Comparison of ENCODE assay signal across 2 cellular contexts in genomic region chr5:178465228-178465860, GRCh38.
TF ChIP-seq lines count a peak whose summit lies in the region.

No MANE protein-coding gene starts in this region.

TF ChIP-seq in WTC11, 78 proteins besides CTCF, POLR2A, EP300 and RAD21:
- TF ChIP-seq PRDM15 (CRISPR knock-in tag; IDR thresholded peaks at IDR 0.05) (no peak), E2F4 (CRISPR knock-in tag; IDR thresholded peaks at IDR 0.05; ENCODE audit: borderline replicate concordance, low read depth) (no peak), HMGA2 (CRISPR knock-in tag; IDR thresholded peaks at IDR 0.05) (no peak), ELF4 (CRISPR knock-in tag; IDR thresholded peaks at IDR 0.05; ENCODE audit: low read depth) (no peak), ZNF232 (CRISPR knock-in tag; IDR thresholded peaks at IDR 0.05) (no peak)
- TF ChIP-seq, protein P1, sequence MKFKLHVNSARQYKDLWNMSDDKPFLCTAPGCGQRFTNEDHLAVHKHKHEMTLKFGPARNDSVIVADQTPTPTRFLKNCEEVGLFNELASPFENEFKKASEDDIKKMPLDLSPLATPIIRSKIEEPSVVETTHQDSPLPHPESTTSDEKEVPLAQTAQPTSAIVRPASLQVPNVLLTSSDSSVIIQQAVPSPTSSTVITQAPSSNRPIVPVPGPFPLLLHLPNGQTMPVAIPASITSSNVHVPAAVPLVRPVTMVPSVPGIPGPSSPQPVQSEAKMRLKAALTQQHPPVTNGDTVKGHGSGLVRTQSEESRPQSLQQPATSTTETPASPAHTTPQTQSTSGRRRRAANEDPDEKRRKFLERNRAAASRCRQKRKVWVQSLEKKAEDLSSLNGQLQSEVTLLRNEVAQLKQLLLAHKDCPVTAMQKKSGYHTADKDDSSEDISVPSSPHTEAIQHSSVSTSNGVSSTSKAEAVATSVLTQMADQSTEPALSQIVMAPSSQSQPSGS (CRISPR knock-in tag; IDR thresholded peaks at IDR 0.05; ENCODE audit: borderline replicate concordance, low read depth) = no peak

TF ChIP-seq in GM23338, 12 proteins besides CTCF, POLR2A, EP300 and RAD21 (continued from another document):
- TF ChIP-seq, protein P2, sequence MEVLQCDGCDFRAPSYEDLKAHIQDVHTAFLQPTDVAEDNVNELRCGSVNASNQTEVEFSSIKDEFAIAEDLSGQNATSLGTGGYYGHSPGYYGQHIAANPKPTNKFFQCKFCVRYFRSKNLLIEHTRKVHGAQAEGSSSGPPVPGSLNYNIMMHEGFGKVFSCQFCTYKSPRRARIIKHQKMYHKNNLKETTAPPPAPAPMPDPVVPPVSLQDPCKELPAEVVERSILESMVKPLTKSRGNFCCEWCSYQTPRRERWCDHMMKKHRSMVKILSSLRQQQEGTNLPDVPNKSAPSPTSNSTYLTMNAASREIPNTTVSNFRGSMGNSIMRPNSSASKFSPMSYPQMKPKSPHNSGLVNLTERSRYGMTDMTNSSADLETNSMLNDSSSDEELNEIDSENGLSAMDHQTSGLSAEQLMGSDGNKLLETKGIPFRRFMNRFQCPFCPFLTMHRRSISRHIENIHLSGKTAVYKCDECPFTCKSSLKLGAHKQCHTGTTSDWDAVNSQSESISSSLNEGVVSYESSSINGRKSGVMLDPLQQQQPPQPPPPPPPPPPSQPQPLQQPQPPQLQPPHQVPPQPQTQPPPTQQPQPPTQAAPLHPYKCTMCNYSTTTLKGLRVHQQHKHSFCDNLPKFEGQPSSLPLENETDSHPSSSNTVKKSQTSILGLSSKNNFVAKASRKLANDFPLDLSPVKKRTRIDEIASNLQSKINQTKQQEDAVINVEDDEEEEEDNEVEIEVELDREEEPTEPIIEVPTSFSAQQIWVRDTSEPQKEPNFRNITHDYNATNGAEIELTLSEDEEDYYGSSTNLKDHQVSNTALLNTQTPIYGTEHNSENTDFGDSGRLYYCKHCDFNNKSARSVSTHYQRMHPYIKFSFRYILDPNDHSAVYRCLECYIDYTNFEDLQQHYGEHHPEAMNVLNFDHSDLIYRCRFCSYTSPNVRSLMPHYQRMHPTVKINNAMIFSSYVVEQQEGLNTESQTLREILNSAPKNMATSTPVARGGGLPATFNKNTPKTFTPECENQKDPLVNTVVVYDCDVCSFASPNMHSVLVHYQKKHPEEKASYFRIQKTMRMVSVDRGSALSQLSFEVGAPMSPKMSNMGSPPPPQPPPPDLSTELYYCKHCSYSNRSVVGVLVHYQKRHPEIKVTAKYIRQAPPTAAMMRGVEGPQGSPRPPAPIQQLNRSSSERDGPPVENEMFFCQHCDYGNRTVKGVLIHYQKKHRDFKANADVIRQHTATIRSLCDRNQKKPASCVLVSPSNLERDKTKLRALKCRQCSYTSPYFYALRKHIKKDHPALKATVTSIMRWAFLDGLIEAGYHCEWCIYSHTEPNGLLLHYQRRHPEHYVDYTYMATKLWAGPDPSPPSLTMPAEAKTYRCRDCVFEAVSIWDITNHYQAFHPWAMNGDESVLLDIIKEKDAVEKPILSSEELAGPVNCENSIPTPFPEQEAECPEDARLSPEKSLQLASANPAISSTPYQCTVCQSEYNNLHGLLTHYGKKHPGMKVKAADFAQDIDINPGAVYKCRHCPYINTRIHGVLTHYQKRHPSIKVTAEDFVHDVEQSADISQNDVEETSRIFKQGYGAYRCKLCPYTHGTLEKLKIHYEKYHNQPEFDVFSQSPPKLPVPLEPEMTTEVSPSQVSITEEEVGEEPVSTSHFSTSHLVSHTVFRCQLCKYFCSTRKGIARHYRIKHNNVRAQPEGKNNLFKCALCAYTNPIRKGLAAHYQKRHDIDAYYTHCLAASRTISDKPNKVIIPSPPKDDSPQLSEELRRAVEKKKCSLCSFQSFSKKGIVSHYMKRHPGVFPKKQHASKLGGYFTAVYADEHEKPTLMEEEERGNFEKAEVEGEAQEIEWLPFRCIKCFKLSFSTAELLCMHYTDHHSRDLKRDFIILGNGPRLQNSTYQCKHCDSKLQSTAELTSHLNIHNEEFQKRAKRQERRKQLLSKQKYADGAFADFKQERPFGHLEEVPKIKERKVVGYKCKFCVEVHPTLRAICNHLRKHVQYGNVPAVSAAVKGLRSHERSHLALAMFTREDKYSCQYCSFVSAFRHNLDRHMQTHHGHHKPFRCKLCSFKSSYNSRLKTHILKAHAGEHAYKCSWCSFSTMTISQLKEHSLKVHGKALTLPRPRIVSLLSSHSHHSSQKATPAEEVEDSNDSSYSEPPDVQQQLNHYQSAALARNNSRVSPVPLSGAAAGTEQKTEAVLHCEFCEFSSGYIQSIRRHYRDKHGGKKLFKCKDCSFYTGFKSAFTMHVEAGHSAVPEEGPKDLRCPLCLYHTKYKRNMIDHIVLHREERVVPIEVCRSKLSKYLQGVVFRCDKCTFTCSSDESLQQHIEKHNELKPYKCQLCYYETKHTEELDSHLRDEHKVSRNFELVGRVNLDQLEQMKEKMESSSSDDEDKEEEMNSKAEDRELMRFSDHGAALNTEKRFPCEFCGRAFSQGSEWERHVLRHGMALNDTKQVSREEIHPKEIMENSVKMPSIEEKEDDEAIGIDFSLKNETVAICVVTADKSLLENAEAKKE (CRISPR knock-in tag; IDR thresholded peaks at IDR 0.05) = no peak
- TF ChIP-seq ZNF114 (CRISPR knock-in tag; IDR thresholded peaks at IDR 0.05) = no peak
- no peak for TF ChIP-seq EZH2phosphoT487 (IDR thresholded peaks at IDR 0.05; ENCODE audit: unreplicated experiment)
